ENCODE assay signal across 15 cellular contexts in genomic region chr6:10407018-10407673, GRCh38. TPM values are rescaled to one million over a fixed set of nuclear protein-coding genes. Genes with fewer than 3 reads are reported as not detected.
DNase-seq lines count a peak whose midpoint lies in the region; ATAC-seq, FAIRE-seq and TF ChIP-seq lines count a peak whose summit lies in the region.
"Had no signal": no experiment of that assay in that cellular context is flagged by ENCODE, and none has a peak within 500 bp of the region (broad histone marks: within the 10 kb centered on the region; RNA-seq: fewer than 3 reads in every experiment).

No MANE protein-coding gene starts in this region.

- peaks cover 0 to 10% of the 10 kb centered on the region in 2 donors for H3K4me1 ChIP-seq in breast epithelium

- H3K27me3 ChIP-seq in breast epithelium = peaks cover 0 to 17% of the 10 kb centered on the region in 2 donors

- H3K4me3 Mint-ChIP-seq in neural crest cell = peak overlapping the region; percentile 88
- H3K4me3 Mint-ChIP-seq: activated CD4-positive, alpha-beta T cell treated with anti-CD3 and anti-CD28 coated beads, Interleukin-2, amount 10 ng/mL, durations not matched to agents 24 days and 14 days had no signal

- peaks cover 97% of the 10 kb centered on the region for H3K27me3 Mint-ChIP-seq in neural crest cell (ENCODE audit: low read depth)

- intact Hi-C loops in breast epithelium (cut with DNase I; ENCODE audit: low total_unique reads) = no loop called here

- no peaks in the 10 kb centered on the region for H3K36me3 ChIP-seq in breast epithelium

- H3K27ac ChIP-seq in breast epithelium = peak overlapping the region; percentile 97 to 98

- H3K9me3 ChIP-seq in breast epithelium = no peaks in the 10 kb centered on the region

- ATAC-seq in activated naive CD4-positive, alpha-beta T cell treated with anti-CD3 and anti-CD28 coated beads, Interleukin-2, amount 50 U/mL, for 72 hours = no peak
- ATAC-seq: HepG2 had no signal

- peak overlapping the region in 2 of 3 donors; percentile 59 to 95 for H3K4me3 ChIP-seq in breast epithelium

- DNase-seq in NCI-H526 (lab: John Stamatoyannopoulos, UW) (peak; percentile 76 to 80), breast epithelium (ENCODE audit: low spot score in 2 of 2) (no peak), neural crest cell (ENCODE audit: low read depth, low spot score) (no peak), HTR-8/SVneo (ENCODE audit: insufficient read length, low spot score) (no peak), GDM1 (lab: John Stamatoyannopoulos, UW) (no peak)
- DNase-seq in activated naive CD4-positive, alpha-beta T cell treated with anti-CD3 and anti-CD28 coated beads, Interleukin-2, amount 50 U/mL, for 72 hours (ENCODE audit: low spot score in 2 of 2) = no peak
- no peak for DNase-seq in activated CD4-positive, CD25-positive, alpha-beta regulatory T cell (lab: John Stamatoyannopoulos, UW)
- DNase-seq: activated CD4-positive, alpha-beta T cell treated with anti-CD3 and anti-CD28 coated beads, Interleukin-2, amount 10 ng/mL, durations not matched to agents 24 days and 14 days; activated naive CD4-positive, alpha-beta T cell treated with Interleukin-2 at 50 U/mL for 16 hours; erythroblast; retina; Right ventricle myocardium superior had no signal

- no peak overlapping the region for H3K27ac Mint-ChIP-seq in neural crest cell (ENCODE audit: unreplicated experiment)
- H3K27ac Mint-ChIP-seq in activated naive CD4-positive, alpha-beta T cell treated with anti-CD3 and anti-CD28 coated beads, Interleukin-2, amount 50 U/mL, for 72 hours = no peak overlapping the region
- H3K27ac Mint-ChIP-seq: activated CD4-positive, alpha-beta T cell treated with anti-CD3 and anti-CD28 coated beads, Interleukin-2, amount 10 ng/mL, durations not matched to agents 24 days and 14 days had no signal

- TF ChIP-seq CTCF in breast epithelium (IDR thresholded peaks at IDR 0.05) (no peak), neural crest cell (conservative IDR thresholded peaks at IDR 0.05) (no peak)

- FAIRE-seq in G401.6 (lab: Jason Lieb, UNC) = peak; percentile 64
- FAIRE-seq in HTR-8/SVneo (lab: Jason Lieb, UNC) = no peak
- FAIRE-seq: HepG2, islet of Langerhans had no signal

- H3K4me1 Mint-ChIP-seq in neural crest cell = peaks cover 38% of the 10 kb centered on the region

- TF ChIP-seq POLR2A in breast epithelium (IDR thresholded peaks at IDR 0.05) = no peak

- H3K36me3 Mint-ChIP-seq in neural crest cell (ENCODE audit: low read depth) = peaks cover 8% of the 10 kb centered on the region
- peaks cover 36 to 58% of the 10 kb centered on the region in 2 donors for H3K36me3 Mint-ChIP-seq in activated naive CD4-positive, alpha-beta T cell treated with anti-CD3 and anti-CD28 coated beads, Interleukin-2, amount 50 U/mL, for 72 hours

- H3K9me3 Mint-ChIP-seq in neural crest cell = no peaks in the 10 kb centered on the region
- peaks cover 17 to 18% of the 10 kb centered on the region in 2 donors for H3K9me3 Mint-ChIP-seq in activated naive CD4-positive, alpha-beta T cell treated with anti-CD3 and anti-CD28 coated beads, Interleukin-2, amount 50 U/mL, for 72 hours

RNA-seq across cellular contexts. Expression of gene TFAP2A, which starts 7.7 kb away (rescaled TPM):
- total RNA-seq in breast epithelium (10 to 100 TPM in 2 of 3 donors, not detected in 1; 25.2 to 46.0 TPM), neural crest cell (8.2 and 9.6 TPM in 2 replicates)
- total RNA-seq in activated naive CD4-positive, alpha-beta T cell treated with anti-CD3 and anti-CD28 coated beads, Interleukin-2, amount 50 U/mL, for 72 hours = under 1 TPM in 1 of 2 donors, not detected in 1; 0.14 TPM
- total RNA-seq: activated CD4-positive, alpha-beta T cell treated with anti-CD3 and anti-CD28 coated beads, Interleukin-2, amount 10 ng/mL, durations not matched to agents 24 days and 14 days; HepG2 had no signal

Comparison
In these comparisons a context has a peak if more than half of its experiments do, and no peak if none do; other contexts are left out.
1. DNase-seq: peak in NCI-H526 (2 of 2); none in breast epithelium (0 of 2), neural crest cell (single experiment), HTR-8/SVneo (single experiment), GDM1 (single experiment), activated naive CD4-positive, alpha-beta T cell treated with anti-CD3 and anti-CD28 coated beads, Interleukin-2, amount 50 U/mL, for 72 hours (0 of 2) and activated CD4-positive, CD25-positive, alpha-beta regulatory T cell (0 of 4).